In the genomic region with DNA sequence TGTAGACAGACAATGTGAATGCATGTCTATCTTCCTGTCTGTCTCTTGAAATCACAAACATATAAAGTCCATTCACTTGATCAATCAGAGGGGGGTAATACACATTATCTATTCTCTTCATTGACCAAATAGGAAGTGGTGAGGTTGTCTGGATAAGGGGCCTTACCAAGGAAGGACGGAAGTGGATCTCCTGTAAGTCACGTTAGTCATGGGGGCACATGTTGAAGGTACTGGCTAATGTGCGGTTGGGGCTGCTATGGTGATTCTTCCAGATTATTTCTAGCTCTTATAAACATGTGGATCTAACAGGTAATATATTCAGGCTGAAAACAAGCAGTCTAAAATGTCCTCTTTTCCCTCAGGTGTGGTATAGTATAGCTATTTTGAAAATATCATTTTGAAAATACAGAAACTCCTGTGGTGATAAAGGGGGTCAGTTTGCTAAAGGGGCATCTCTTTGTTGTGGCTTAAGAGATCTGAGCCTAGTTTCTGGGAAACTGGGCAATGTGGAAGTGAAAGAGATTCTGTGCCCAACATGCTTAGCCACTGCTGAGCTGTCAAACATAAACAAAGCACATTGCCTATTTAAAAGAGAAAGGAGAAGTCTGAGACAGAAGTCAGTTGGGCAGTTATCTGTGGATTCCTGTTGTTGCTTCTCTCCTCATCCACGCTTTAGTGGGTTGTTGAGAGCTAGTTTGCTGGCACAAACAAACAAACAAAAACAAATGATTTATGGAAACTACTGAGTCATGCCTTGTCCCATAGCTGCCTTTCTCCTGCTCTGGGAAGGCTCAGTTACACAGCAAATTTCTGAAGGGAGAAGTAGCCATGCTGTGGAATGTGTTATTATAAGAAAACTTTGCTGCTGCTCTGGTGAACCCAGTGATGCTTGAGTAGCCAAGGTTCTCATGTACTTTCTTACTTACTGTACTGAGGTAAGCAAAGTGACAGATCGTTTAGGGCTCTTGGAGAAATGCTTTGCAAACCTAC, we compare ENCODE assay signal across 1 cellular context.
TF ChIP-seq lines count a peak whose summit lies in the region.

No MANE protein-coding gene starts in this region.

TF ChIP-seq in SK-N-SH, 30 proteins besides CTCF, POLR2A, EP300 and RAD21 (continued from another document):
- TF ChIP-seq GATA2 (CRISPR knock-in tag; IDR thresholded peaks at IDR 0.05) (no peak), NRF1 (IDR thresholded peaks at IDR 0.05; ENCODE audit: low read depth, low read length) (no peak), FOSL2 (IDR thresholded peaks at IDR 0.05; ENCODE audit: borderline replicate concordance, low read depth) (no peak), SIN3A (IDR thresholded peaks at IDR 0.05; ENCODE audit: borderline replicate concordance, low read depth, low read length) (no peak)
- TF ChIP-seq, protein P1, sequence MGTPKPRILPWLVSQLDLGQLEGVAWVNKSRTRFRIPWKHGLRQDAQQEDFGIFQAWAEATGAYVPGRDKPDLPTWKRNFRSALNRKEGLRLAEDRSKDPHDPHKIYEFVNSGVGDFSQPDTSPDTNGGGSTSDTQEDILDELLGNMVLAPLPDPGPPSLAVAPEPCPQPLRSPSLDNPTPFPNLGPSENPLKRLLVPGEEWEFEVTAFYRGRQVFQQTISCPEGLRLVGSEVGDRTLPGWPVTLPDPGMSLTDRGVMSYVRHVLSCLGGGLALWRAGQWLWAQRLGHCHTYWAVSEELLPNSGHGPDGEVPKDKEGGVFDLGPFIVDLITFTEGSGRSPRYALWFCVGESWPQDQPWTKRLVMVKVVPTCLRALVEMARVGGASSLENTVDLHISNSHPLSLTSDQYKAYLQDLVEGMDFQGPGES (IDR thresholded peaks at IDR 0.05; ENCODE audit: low read depth, low read length) = no peak
- TF ChIP-seq, protein P2, sequence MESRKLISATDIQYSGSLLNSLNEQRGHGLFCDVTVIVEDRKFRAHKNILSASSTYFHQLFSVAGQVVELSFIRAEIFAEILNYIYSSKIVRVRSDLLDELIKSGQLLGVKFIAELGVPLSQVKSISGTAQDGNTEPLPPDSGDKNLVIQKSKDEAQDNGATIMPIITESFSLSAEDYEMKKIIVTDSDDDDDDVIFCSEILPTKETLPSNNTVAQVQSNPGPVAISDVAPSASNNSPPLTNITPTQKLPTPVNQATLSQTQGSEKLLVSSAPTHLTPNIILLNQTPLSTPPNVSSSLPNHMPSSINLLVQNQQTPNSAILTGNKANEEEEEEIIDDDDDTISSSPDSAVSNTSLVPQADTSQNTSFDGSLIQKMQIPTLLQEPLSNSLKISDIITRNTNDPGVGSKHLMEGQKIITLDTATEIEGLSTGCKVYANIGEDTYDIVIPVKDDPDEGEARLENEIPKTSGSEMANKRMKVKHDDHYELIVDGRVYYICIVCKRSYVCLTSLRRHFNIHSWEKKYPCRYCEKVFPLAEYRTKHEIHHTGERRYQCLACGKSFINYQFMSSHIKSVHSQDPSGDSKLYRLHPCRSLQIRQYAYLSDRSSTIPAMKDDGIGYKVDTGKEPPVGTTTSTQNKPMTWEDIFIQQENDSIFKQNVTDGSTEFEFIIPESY (IDR thresholded peaks at IDR 0.05; ENCODE audit: borderline replicate concordance, low read depth) = no peak
